In the genomic region with DNA sequence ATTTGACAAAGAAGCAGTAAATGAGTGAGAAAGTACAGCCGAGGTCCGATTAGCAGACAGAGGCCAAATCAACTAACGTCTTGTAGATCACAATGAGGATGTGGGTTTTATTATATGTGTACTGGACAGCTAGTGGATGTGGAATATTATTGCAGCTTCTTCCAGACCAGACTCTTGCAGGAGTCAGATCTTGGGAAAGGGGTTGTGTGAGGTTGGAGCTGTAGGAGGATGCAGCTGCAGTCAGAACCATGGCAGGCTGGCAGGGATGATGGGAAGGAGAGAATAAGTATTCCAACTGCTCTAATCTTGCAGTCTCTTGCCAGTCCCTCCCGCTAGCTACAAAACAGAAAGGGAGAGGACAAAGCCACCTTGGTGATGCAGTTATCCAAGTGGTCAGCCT, we compare ENCODE assay signal across 1 cellular context.
TF ChIP-seq lines count a peak whose summit lies in the region.

No MANE protein-coding gene starts in this region.

TF ChIP-seq in H1, 55 proteins besides CTCF, POLR2A, EP300 and RAD21 (continued from another document):
- TF ChIP-seq, protein P1, sequence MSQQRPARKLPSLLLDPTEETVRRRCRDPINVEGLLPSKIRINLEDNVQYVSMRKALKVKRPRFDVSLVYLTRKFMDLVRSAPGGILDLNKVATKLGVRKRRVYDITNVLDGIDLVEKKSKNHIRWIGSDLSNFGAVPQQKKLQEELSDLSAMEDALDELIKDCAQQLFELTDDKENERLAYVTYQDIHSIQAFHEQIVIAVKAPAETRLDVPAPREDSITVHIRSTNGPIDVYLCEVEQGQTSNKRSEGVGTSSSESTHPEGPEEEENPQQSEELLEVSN (IDR thresholded peaks at IDR 0.05), result no peak
- TF ChIP-seq HDAC2 (IDR thresholded peaks at IDR 0.05; ENCODE audit: borderline replicate concordance in 1 of 2, low read depth in 2 of 2, low read length in 2 of 2) (no peak), FOSL1 (IDR thresholded peaks at IDR 0.05; ENCODE audit: insufficient read depth, low read depth, low read length) (no peak), BCL11A (IDR thresholded peaks at IDR 0.05; ENCODE audit: low read depth in 2 of 2, low read length in 2 of 2) (no peak), CEBPB (IDR thresholded peaks at IDR 0.05; ENCODE audit: low read depth, low read length) (no peak), SRF (IDR thresholded peaks at IDR 0.05; ENCODE audit: low read depth, low read length) (no peak), SIX5 (IDR thresholded peaks at IDR 0.05; ENCODE audit: low read depth, low read length) (no peak), TAF7 (optimal IDR thresholded peaks at IDR 0.05; ENCODE audit: borderline replicate concordance, low read depth, low read length) (no peak), BACH1 (IDR thresholded peaks at IDR 0.05; ENCODE audit: low read length) (no peak), TAF1 (IDR thresholded peaks at IDR 0.05; ENCODE audit: low read depth, low read length) (no peak), CHD2 (IDR thresholded peaks at IDR 0.05; ENCODE audit: low read length) (no peak)
